Comparison of ENCODE assay signal across 11 cellular contexts in the genomic region with DNA sequence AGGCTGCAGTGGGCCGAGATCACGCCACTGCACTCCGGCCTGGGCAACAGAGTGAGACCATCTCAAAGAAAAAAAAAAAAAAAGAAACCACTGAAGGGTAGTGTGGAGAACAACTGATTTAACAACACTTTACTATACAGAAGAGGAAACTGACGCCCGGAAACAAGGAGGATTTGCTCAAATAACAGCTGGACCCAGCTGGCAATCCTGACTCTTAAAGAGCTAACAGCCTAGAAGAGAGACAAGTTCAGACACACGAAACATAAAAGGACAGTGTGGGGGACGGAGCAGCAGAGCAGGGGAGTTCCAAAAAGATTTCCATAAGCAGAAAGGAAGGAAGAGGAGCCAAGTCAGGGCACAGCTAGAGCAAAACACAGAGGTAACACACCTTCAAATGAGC.
"Had no signal": no experiment of that assay in that cellular context is flagged by ENCODE, and none has a peak within 500 bp of the region (broad histone marks: within the 10 kb centered on the region; RNA-seq: fewer than 3 reads in every experiment).

No MANE protein-coding gene starts in this region.

- H3K27ac ChIP-seq: body of pancreas had no signal

- H3K27me3 ChIP-seq: body of pancreas had no signal

- H3K4me3 ChIP-seq: body of pancreas, lung had no signal

- ATAC-seq: body of pancreas, WTC11 had no signal

- DNase-seq: activated CD4-positive, alpha-beta T cell treated with anti-CD3 and anti-CD28 coated beads, Interleukin-2, amount 10 ng/mL, durations not matched to agents 24 days and 14 days; activated naive CD4-positive, alpha-beta T cell treated with anti-CD3 and anti-CD28 coated beads, Interleukin-2, amount 50 U/mL, for 16 hours; body of pancreas; cerebellar nuclear complex; dermis blood vessel endothelial cell; naive B cell; stimulated activated CD4-positive, alpha-beta T cell treated with anti-CD3 and anti-CD28 coated beads, Interleukin-12 subunit alpha, Interleukin-12 subunit beta, amount 100 ng/mL, for 4 hours; stimulated activated naive CD4-positive, alpha-beta T cell; T-helper 1 cell had no signal

- H3K9me3 ChIP-seq: body of pancreas had no signal
